ENCODE assay signal across 9 cellular contexts in the genomic region with DNA sequence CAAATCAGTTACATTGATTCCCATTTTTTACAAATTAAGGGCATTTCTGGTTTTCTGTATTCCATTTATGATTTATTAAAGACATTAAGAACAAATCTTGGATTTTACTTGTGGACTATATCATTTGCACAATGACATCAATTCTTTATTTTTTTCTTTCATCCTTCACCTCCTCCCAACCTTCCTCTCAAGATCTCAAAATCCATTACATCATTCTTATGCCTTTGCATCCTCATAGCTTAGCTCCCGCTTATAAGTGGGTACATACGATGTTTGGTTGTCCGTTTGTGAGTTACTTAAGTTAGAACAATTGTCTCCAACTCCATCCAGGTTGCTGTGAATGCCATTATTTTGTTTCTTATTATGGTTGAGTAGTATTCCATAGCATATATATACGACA.
"Had no signal": no experiment of that assay in that cellular context is flagged by ENCODE, and none has a peak within 500 bp of the region (broad histone marks: within the 10 kb centered on the region; RNA-seq: fewer than 3 reads in every experiment).

No MANE protein-coding gene starts in this region.

- H3K4me1 Mint-ChIP-seq: IgD-negative memory B cell had no signal

- H3K4me3 Mint-ChIP-seq: IgD-negative memory B cell had no signal

- H3K27me3 Mint-ChIP-seq: IgD-negative memory B cell had no signal

- ATAC-seq: K562 had no signal

- DNase-seq: IMR-90, Karpas-422, KBM-7, KG1 had no signal

- H3K27ac ChIP-seq: HL-60, KMS-11 had no signal

- H3K36me3 Mint-ChIP-seq: IgD-negative memory B cell had no signal

- FAIRE-seq: HTR-8/SVneo, K562 had no signal

- H3K27ac Mint-ChIP-seq: IgD-negative memory B cell had no signal

- H3K9ac ChIP-seq: KMS-11 had no signal

- H3K4me2 ChIP-seq: KMS-11 had no signal

- H3K4me3 ChIP-seq: K562 had no signal
